Comparison of ENCODE assay signal across 16 cellular contexts in the genomic region with DNA sequence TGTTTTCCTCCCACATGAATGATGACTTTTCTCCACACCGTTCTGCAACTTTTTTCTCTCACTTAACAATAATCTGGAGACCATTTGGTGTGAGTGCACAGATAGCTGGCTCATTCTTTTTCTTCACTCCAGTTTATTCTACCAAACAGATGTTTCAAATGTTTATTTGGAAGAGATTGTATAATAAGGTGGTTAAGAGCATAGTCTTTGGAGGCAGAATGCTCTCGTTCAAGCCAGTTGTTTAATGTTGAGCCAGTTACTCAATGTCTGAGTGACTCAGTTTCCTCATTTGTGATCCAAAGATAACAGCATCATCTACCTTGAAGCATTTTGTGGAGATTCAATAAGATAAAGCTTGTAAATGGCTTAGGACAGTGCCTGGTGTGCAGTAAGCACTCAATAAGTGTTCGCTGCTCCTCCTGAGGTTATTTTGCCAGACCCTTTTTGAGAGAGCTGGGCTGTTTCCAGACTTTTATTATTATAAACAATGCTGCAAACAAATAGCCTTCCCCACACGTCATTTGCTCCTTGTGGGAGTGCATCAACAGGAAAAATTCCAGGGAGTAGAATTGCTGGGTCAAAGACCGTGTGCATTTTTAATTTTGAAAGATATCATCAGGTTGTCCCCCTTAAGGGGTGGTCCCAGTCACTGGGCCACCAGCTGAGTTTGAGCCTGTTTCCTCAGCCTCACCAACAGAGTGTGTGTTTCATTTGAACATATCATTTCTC.
"Had no signal": no experiment of that assay in that cellular context is flagged by ENCODE, and none has a peak within 500 bp of the region (broad histone marks: within the 10 kb centered on the region; RNA-seq: fewer than 3 reads in every experiment).

No MANE protein-coding gene starts in this region.

- H3K36me3 ChIP-seq: brain microvascular endothelial cell, gastroesophageal sphincter, neural progenitor cell, ovary, uterus had no signal

- H3K4me3 ChIP-seq: gastroesophageal sphincter, hepatocyte, neural progenitor cell, ovary, testis, uterus had no signal

- ATAC-seq: gastroesophageal sphincter; stimulated activated naive CD8-positive, alpha-beta T cell treated with anti-CD3 and anti-CD28 coated beads, Interleukin-15, amount 100 ng/mL, for 72 hours had no signal

- H3K9me3 ChIP-seq: gastroesophageal sphincter, ovary, testis, uterus had no signal

- H3K4me2 ChIP-seq: hepatocyte, neural progenitor cell had no signal

- H3K27ac ChIP-seq: brain microvascular endothelial cell, gastroesophageal sphincter, hepatocyte, neural progenitor cell, ovary, testis, uterus had no signal

- H2AFZ ChIP-seq: hepatocyte, neural progenitor cell had no signal

- H3K4me1 ChIP-seq: gastroesophageal sphincter, testis, uterus had no signal

- H3K27me3 ChIP-seq: brain microvascular endothelial cell, gastroesophageal sphincter, hepatocyte, neural progenitor cell, ovary, testis, uterus had no signal

- DNase-seq: activated B cell treated with CpG ODN at 0.5 μM for 24 hours; activated CD4-positive, alpha-beta T cell treated with anti-CD3 and anti-CD28 coated beads, Interleukin-2, amount 10 ng/mL, durations not matched to agents 7 days and 5 days; amygdala; brain microvascular endothelial cell; endodermal cell; kidney glomerular epithelial cell; ovary; stimulated activated CD4-positive, alpha-beta T cell treated with anti-CD3 and anti-CD28 coated beads, Interleukin-15, amount 100 ng/mL, for 24 hours; stimulated activated CD4-positive, alpha-beta T cell treated with anti-CD3 and anti-CD28 coated beads, Interleukin-4, amount 100 ng/mL, for 24 hours; stimulated activated naive CD8-positive, alpha-beta T cell treated with anti-CD3 and anti-CD28 coated beads, Interleukin-15, amount 100 ng/mL, for 72 hours; T-helper 2 cell; testis; uterus had no signal

- H3K9ac ChIP-seq: neural progenitor cell had no signal
